Comparison of ENCODE assay signal across 18 cellular contexts in the genomic region with DNA sequence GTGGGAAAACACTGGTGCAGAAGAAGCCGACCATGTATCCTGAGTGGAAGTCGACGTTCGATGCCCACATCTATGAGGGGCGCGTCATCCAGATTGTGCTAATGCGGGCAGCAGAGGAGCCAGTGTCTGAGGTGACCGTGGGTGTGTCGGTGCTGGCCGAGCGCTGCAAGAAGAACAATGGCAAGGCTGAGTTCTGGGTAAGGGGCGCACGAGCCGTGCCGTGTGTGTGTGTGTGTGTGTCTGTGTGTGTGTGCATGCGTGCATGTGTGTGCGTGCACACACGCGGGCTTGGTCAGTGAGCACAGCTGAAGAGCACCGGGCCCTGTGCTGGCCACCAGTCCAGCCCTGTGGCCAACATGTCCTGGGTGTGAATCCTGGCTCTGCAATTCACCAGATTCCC.
"Had no signal": no experiment of that assay in that cellular context is flagged by ENCODE, and none has a peak within 500 bp of the region (broad histone marks: within the 10 kb centered on the region; RNA-seq: fewer than 3 reads in every experiment).

No MANE protein-coding gene starts in this region.

- H3K27ac ChIP-seq: foreskin keratinocyte, pancreas, sigmoid colon, tibial nerve, uterus had no signal

- H3K9me3 Mint-ChIP-seq: activated CD4-positive, alpha-beta T cell treated with anti-CD3 and anti-CD28 coated beads, Interleukin-2, amount 10 ng/mL, durations not matched to agents 24 days and 14 days; activated naive CD8-positive, alpha-beta T cell treated with anti-CD3 and anti-CD28 coated beads, Interleukin-2, amount 10 ng/mL, durations not matched to agents 7 days and 5 days; brain; immature natural killer cell; nephron; T-helper 1 cell treated with Interleukin-12 subunit alpha and Interleukin-12 subunit beta and Interleukin-4 antibody, amounts not matched to agents 30 μg/mL and 1 μg/mL, for 36 hours had no signal

- H3K27me3 Mint-ChIP-seq: activated CD4-positive, alpha-beta T cell treated with anti-CD3 and anti-CD28 coated beads, Interleukin-2, amount 10 ng/mL, durations not matched to agents 24 days and 14 days; activated naive CD8-positive, alpha-beta T cell treated with anti-CD3 and anti-CD28 coated beads, Interleukin-2, amount 10 ng/mL, durations not matched to agents 7 days and 5 days; brain had no signal

- FAIRE-seq: pancreas had no signal

- ATAC-seq: activated CD8-positive, alpha-beta T cell treated with anti-CD3 and anti-CD28 coated beads, Interleukin-2, amount 10 ng/mL, durations not matched to agents 7 days and 5 days; foreskin keratinocyte; pancreas had no signal

- DNase-seq: activated CD4-positive, alpha-beta T cell treated with anti-CD3 and anti-CD28 coated beads, Interleukin-2, amount 10 ng/mL, durations not matched to agents 24 days and 14 days; activated CD4-positive, CD25-positive, alpha-beta regulatory T cell; activated CD8-positive, alpha-beta memory T cell treated with anti-CD3 and anti-CD28 coated beads, Interleukin-2, amount 50 U/mL, for 4 hours; activated CD8-positive, alpha-beta T cell treated with anti-CD3 and anti-CD28 coated beads, Interleukin-2, amount 10 ng/mL, durations not matched to agents 7 days and 5 days; activated naive CD8-positive, alpha-beta T cell treated with anti-CD3 and anti-CD28 coated beads, Interleukin-2, amount 10 ng/mL, durations not matched to agents 7 days and 5 days; central memory CD4-positive, alpha-beta T cell; effector memory CD4-positive, alpha-beta T cell; foreskin keratinocyte; immature natural killer cell; mesendoderm; pancreas; sigmoid colon; stimulated activated CD4-positive, alpha-beta T cell treated with anti-CD3 and anti-CD28 coated beads, Interleukin-2, amount 100 ng/mL, for 24 hours; uterus had no signal

- H3K4me3 ChIP-seq: pancreas, sigmoid colon, tibial nerve, uterus had no signal

- H3K27me3 ChIP-seq: foreskin keratinocyte, pancreas, sigmoid colon, tibial nerve, uterus had no signal

- H3K4me3 Mint-ChIP-seq: activated CD4-positive, alpha-beta T cell treated with anti-CD3 and anti-CD28 coated beads, Interleukin-2, amount 10 ng/mL, durations not matched to agents 24 days and 14 days; activated CD8-positive, alpha-beta T cell treated with anti-CD3 and anti-CD28 coated beads, Interleukin-2, amount 10 ng/mL, durations not matched to agents 7 days and 5 days; activated naive CD8-positive, alpha-beta T cell treated with anti-CD3 and anti-CD28 coated beads, Interleukin-2, amount 10 ng/mL, durations not matched to agents 7 days and 5 days; brain; immature natural killer cell; nephron; T-helper 1 cell treated with Interleukin-12 subunit alpha and Interleukin-12 subunit beta and Interleukin-4 antibody, amounts not matched to agents 30 μg/mL and 1 μg/mL, for 36 hours had no signal

- H3K36me3 ChIP-seq: uterus had no signal

- H3K4me1 Mint-ChIP-seq: activated CD4-positive, alpha-beta T cell treated with anti-CD3 and anti-CD28 coated beads, Interleukin-2, amount 10 ng/mL, durations not matched to agents 24 days and 14 days; brain; nephron had no signal

- H3K9me3 ChIP-seq: pancreas, sigmoid colon, tibial nerve, uterus had no signal

- H3K4me1 ChIP-seq: foreskin keratinocyte, pancreas, sigmoid colon, uterus had no signal

- H3K27ac Mint-ChIP-seq: activated CD4-positive, alpha-beta T cell treated with anti-CD3 and anti-CD28 coated beads, Interleukin-2, amount 10 ng/mL, durations not matched to agents 24 days and 14 days; activated CD8-positive, alpha-beta T cell treated with anti-CD3 and anti-CD28 coated beads, Interleukin-2, amount 10 ng/mL, durations not matched to agents 7 days and 5 days; activated naive CD8-positive, alpha-beta T cell treated with anti-CD3 and anti-CD28 coated beads, Interleukin-2, amount 10 ng/mL, durations not matched to agents 7 days and 5 days; nephron; T-helper 1 cell treated with Interleukin-12 subunit alpha and Interleukin-12 subunit beta and Interleukin-4 antibody, amounts not matched to agents 30 μg/mL and 1 μg/mL, for 36 hours had no signal

- H3K36me3 Mint-ChIP-seq: activated naive CD8-positive, alpha-beta T cell treated with anti-CD3 and anti-CD28 coated beads, Interleukin-2, amount 10 ng/mL, durations not matched to agents 7 days and 5 days; brain had no signal
